In the genomic region with DNA sequence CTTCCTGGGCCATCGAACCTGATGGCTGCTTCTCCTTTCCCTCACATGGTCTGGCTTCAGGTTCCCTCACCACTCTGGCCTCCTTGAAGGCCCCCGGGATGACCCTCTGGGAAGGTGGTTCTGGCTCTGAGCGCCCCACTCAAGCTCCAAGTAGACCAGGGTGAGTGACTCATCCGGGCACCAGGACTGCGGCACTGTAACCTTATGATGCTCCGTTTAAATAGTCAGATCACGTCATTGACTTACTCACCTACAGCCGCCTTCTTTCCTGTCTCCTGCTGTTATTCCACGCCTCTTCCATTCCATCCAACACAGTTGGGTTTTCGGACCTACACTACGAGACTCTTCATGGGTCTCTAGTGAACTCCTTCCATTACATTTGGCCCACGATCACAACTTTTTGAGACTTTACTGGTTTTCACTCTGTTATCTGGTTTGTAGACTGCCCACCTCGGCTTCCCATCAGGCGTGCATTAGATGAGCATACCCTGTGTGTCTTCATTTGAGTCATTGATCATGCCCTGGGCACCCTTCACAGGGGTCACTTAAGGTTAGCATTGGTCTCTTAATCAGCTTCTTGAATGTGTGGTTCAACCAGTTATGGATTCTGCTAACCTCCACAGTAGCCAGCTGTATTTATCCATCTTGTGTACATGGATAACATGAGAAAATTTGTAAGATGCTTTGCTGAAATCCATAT, we compare ENCODE assay signal across 1 cellular context.
TF ChIP-seq lines count a peak whose summit lies in the region.

No MANE protein-coding gene starts in this region.

TF ChIP-seq in HepG2, 621 proteins besides CTCF, POLR2A, EP300 and RAD21 (continued from another document):
- TF ChIP-seq, protein P1, sequence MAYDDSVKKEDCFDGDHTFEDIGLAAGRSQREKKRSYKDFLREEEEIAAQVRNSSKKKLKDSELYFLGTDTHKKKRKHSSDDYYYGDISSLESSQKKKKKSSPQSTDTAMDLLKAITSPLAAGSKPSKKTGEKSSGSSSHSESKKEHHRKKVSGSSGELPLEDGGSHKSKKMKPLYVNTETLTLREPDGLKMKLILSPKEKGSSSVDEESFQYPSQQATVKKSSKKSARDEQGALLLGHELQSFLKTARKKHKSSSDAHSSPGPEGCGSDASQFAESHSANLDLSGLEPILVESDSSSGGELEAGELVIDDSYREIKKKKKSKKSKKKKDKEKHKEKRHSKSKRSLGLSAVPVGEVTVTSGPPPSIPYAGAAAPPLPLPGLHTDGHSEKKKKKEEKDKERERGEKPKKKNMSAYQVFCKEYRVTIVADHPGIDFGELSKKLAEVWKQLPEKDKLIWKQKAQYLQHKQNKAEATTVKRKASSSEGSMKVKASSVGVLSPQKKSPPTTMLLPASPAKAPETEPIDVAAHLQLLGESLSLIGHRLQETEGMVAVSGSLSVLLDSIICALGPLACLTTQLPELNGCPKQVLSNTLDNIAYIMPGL (CRISPR knock-in tag; IDR thresholded peaks at IDR 0.05; ENCODE audit: borderline replicate concordance in 1 of 2, low read depth in 1 of 2) = no peak
- TF ChIP-seq, protein P2, sequence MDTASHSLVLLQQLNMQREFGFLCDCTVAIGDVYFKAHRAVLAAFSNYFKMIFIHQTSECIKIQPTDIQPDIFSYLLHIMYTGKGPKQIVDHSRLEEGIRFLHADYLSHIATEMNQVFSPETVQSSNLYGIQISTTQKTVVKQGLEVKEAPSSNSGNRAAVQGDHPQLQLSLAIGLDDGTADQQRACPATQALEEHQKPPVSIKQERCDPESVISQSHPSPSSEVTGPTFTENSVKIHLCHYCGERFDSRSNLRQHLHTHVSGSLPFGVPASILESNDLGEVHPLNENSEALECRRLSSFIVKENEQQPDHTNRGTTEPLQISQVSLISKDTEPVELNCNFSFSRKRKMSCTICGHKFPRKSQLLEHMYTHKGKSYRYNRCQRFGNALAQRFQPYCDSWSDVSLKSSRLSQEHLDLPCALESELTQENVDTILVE (CRISPR knock-in tag; IDR thresholded peaks at IDR 0.05) = no peak
- no peak for TF ChIP-seq TBX3 (IDR thresholded peaks at IDR 0.05; ENCODE audit: borderline replicate concordance)
